11 cellular contexts compared by ENCODE assay signal in the genomic region with DNA sequence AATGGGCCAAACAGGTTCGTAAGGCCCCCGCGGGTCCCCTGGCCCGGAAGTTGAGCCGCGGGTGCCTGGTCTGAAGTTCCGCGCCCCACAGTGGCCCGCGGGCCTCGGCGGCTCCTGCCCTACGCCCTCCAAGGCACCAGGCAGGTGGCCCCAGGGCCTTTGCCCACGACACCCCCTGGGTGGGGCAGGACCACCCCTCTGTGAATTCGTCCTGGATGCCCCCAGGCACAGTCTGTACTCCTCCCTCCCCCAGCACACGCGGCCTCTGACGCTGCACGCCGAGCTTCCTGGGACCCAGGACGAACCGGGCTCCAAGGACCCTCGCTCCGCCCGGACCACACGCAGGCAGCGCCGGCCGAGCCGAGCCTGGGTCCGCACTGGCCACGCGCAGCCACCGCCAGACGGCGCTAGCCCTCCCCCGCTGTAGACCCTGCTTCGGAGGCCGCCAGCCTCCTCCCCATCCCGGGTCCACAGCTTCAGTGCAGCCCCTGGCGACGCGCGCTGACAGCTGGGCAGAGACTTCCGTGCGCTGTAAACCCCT. TPM values are rescaled to one million over a fixed set of nuclear protein-coding genes. Genes with fewer than 3 reads are reported as not detected.
DNase-seq lines count a peak whose midpoint lies in the region; ATAC-seq and TF ChIP-seq lines count a peak whose summit lies in the region.
"Had no signal": no experiment of that assay in that cellular context is flagged by ENCODE, and none has a peak within 500 bp of the region (broad histone marks: within the 10 kb centered on the region; RNA-seq: fewer than 3 reads in every experiment).

No MANE protein-coding gene starts in this region.

- peak; percentile 19 for ATAC-seq in stimulated activated naive CD8-positive, alpha-beta T cell treated with anti-CD3 and anti-CD28 coated beads, Interleukin-15, Interleukin-2, amounts not matched to agents 100 U/mL and 50 U/mL, for 24 hours

- peaks cover 35% of the 10 kb centered on the region for H3K27me3 Mint-ChIP-seq in activated CD4-positive, alpha-beta T cell treated with anti-CD3 and anti-CD28 coated beads, Interleukin-2, amount 10 ng/mL, durations not matched to agents 24 days and 14 days

- H3K9me3 ChIP-seq in iPS-18c (ENCODE audit: control insufficient read depth, insufficient read depth, low read length) = peaks cover 6% of the 10 kb centered on the region
- no peaks in the 10 kb centered on the region for H3K9me3 ChIP-seq in uterus

- H3K4me3 ChIP-seq in iPS-18c (ENCODE audit: insufficient read depth, low read depth, low read length) = peak overlapping the region; percentile 50
- H3K4me3 ChIP-seq in uterus = peak overlapping the region in 1 of 2 donors; percentile 27
- H3K4me3 ChIP-seq: SJSA1 had no signal

- H3K27me3 ChIP-seq in uterus = peaks cover 0 to 31% of the 10 kb centered on the region in 2 donors
- H3K27me3 ChIP-seq: SJSA1 had no signal

- intact Hi-C loops in activated CD4-positive, alpha-beta T cell treated with anti-CD3 and anti-CD28 coated beads, Interleukin-2, amount 10 ng/mL, durations not matched to agents 24 days and 14 days (cut with micrococcal nuclease) = no loop called here
- intact Hi-C loops in uterus (cut with DNase I; ENCODE audit: low total_unique reads) = no loop called here

- peak in 1 of 4 experiments; percentile 8 for TF ChIP-seq CTCF in uterus (IDR thresholded peaks at IDR 0.05)

- peaks cover 0 to 8% of the 10 kb centered on the region in 2 donors for H3K4me1 ChIP-seq in uterus
- H3K4me1 ChIP-seq: SJSA1 had no signal

- H3K27ac Mint-ChIP-seq in activated CD4-positive, alpha-beta T cell treated with anti-CD3 and anti-CD28 coated beads, Interleukin-2, amount 10 ng/mL, durations not matched to agents 24 days and 14 days = no peak overlapping the region
- H3K27ac Mint-ChIP-seq: activated naive CD8-positive, alpha-beta T cell; CD4-positive, CD25-positive, alpha-beta regulatory T cell had no signal

- H3K4me3 Mint-ChIP-seq in activated CD4-positive, alpha-beta T cell treated with anti-CD3 and anti-CD28 coated beads, Interleukin-2, amount 10 ng/mL, durations not matched to agents 24 days and 14 days = peak overlapping the region; percentile 17

- DNase-seq in activated CD4-positive, alpha-beta T cell treated with anti-CD3 and anti-CD28 coated beads, Interleukin-2, amount 10 ng/mL, durations not matched to agents 24 days and 14 days = no peak
- no peak for DNase-seq in activated CD4-positive, alpha-beta T cell treated with anti-CD3 and anti-CD28 coated beads, Interleukin-2, amount 50 U/mL, for 4 hours
- DNase-seq in NCI-H526 (lab: John Stamatoyannopoulos, UW) (peak; percentile 56 to 80), uterus (no peak), Kasumi-1 (lab: John Stamatoyannopoulos, UW) (no peak), dedifferentiated amniotic fluid mesenchymal stem cell (ENCODE audit: extremely low spot score) (no peak)
- peak; percentile 19 for DNase-seq in stimulated activated naive CD8-positive, alpha-beta T cell treated with anti-CD3 and anti-CD28 coated beads, Interleukin-15, Interleukin-2, amounts not matched to agents 100 U/mL and 50 U/mL, for 24 hours

- no peak overlapping the region for H3K27ac ChIP-seq in uterus
- H3K27ac ChIP-seq: SJSA1 had no signal

- TF ChIP-seq POLR2A in uterus (IDR thresholded peaks at IDR 0.05) = no peak

- H3K4me1 Mint-ChIP-seq in activated CD4-positive, alpha-beta T cell treated with anti-CD3 and anti-CD28 coated beads, Interleukin-2, amount 10 ng/mL, durations not matched to agents 24 days and 14 days = no peaks in the 10 kb centered on the region

- H3K36me3 ChIP-seq in uterus = no peaks in the 10 kb centered on the region
- H3K36me3 ChIP-seq: SJSA1 had no signal

- H3K36me3 Mint-ChIP-seq in activated CD4-positive, alpha-beta T cell treated with anti-CD3 and anti-CD28 coated beads, Interleukin-2, amount 10 ng/mL, durations not matched to agents 24 days and 14 days (ENCODE audit: low read depth) = no peaks in the 10 kb centered on the region
- H3K36me3 Mint-ChIP-seq: activated naive CD8-positive, alpha-beta T cell; CD4-positive, CD25-positive, alpha-beta regulatory T cell had no signal

- H3K9me3 Mint-ChIP-seq in activated CD4-positive, alpha-beta T cell treated with anti-CD3 and anti-CD28 coated beads, Interleukin-2, amount 10 ng/mL, durations not matched to agents 24 days and 14 days = no peaks in the 10 kb centered on the region
- H3K9me3 Mint-ChIP-seq: CD4-positive, CD25-positive, alpha-beta regulatory T cell had no signal

RNA-seq across cellular contexts. Expression of gene TCERG1L, which starts 0.8 kb away (rescaled TPM):
- not detected in 2 replicates for total RNA-seq in activated CD4-positive, alpha-beta T cell treated with anti-CD3 and anti-CD28 coated beads, Interleukin-2, amount 10 ng/mL, durations not matched to agents 24 days and 14 days
- total RNA-seq in uterus = under 1 TPM in 1 of 4 donors, not detected in 3; 0.41 TPM
- total RNA-seq: CD4-positive, CD25-positive, alpha-beta regulatory T cell; SJSA1 had no signal

Comparison
In these comparisons a context has a peak if more than half of its experiments do, and no peak if none do; other contexts are left out.
1. DNase-seq: peak in NCI-H526 (2 of 2) and stimulated activated naive CD8-positive, alpha-beta T cell treated with anti-CD3 and anti-CD28 coated beads, Interleukin-15, Interleukin-2, amounts not matched to agents 100 U/mL and 50 U/mL, for 24 hours (single experiment); none in activated CD4-positive, alpha-beta T cell treated with anti-CD3 and anti-CD28 coated beads, Interleukin-2, amount 10 ng/mL, durations not matched to agents 24 days and 14 days (single experiment), activated CD4-positive, alpha-beta T cell treated with anti-CD3 and anti-CD28 coated beads, Interleukin-2, amount 50 U/mL, for 4 hours (0 of 2), uterus (0 of 2), Kasumi-1 (0 of 2) and dedifferentiated amniotic fluid mesenchymal stem cell (single experiment).